ENCODE assay signal across 12 cellular contexts in genomic region chr22:22298654-22299009, GRCh38. TPM values are rescaled to one million over a fixed set of nuclear protein-coding genes. Genes with fewer than 3 reads are reported as not detected.
DNase-seq lines count a peak whose midpoint lies in the region; TF ChIP-seq lines count a peak whose summit lies in the region.
"Not testable (repeated sequence)": the region's sequence is repeated elsewhere in the genome, so short reads cannot be mapped to it uniquely, and the experiment has no call there.
"Had no signal": no experiment of that assay in that cellular context is flagged by ENCODE, and none has a peak within 500 bp of the region (broad histone marks: within the 10 kb centered on the region; RNA-seq: fewer than 3 reads in every experiment).

No MANE protein-coding gene starts in this region.

- H3K4me1 ChIP-seq in PC-9 (replicated peaks; ENCODE audit: insufficient read depth); right atrium auricular region; muscle layer of duodenum (ENCODE audit: control insufficient read depth in 1 of 2, insufficient read depth in 2 of 2, low read length in 2 of 2); skeletal muscle tissue (ENCODE audit: control insufficient read depth in 3 of 3, insufficient read depth in 3 of 3, low read length in 3 of 3): not testable (repeated sequence)

- H3K79me2 ChIP-seq in PC-9 (ENCODE audit: low read depth), result peaks cover 22% of the 10 kb centered on the region; the same call in 1 of the 2 replicates

- CTCF ChIA-PET in PC-9 (lab: Charles Lee), result not testable (repeated sequence)

- peak overlapping the region; percentile 77; the same call in 1 of the 2 replicates for H2AFZ ChIP-seq in PC-9

- not testable (repeated sequence) for H3K36me3 Mint-ChIP-seq in activated T-helper 1 cell treated with anti-CD3 and anti-CD28 coated beads, Interleukin-12 subunit alpha, Interleukin-12 subunit beta, Interleukin-2, Interleukin-4 antibody, amounts not matched to agents 30 ng/mL and 10 ng/mL and 1 ng/mL, durations not matched to agents 14 hours and 24 hours and 36 hours (ENCODE audit: low read depth)

- not testable (repeated sequence) for H3K9me3 ChIP-seq in PC-9 (ENCODE audit: insufficient read depth, low read depth); right atrium auricular region; muscle layer of duodenum (ENCODE audit: control insufficient read depth in 1 of 2, low read length in 2 of 2); skeletal muscle tissue (ENCODE audit: control insufficient read depth in 3 of 3, low read length in 3 of 3)

- peak overlapping the region; percentile 68 to 84 (median 80) for H3K9ac ChIP-seq in skeletal muscle tissue (ENCODE audit: low read depth in 1 of 3, low read length in 3 of 3)

- H3K9me3 Mint-ChIP-seq in activated T-helper 1 cell treated with anti-CD3 and anti-CD28 coated beads, Interleukin-12 subunit alpha, Interleukin-12 subunit beta, Interleukin-2, Interleukin-4 antibody, amounts not matched to agents 30 ng/mL and 10 ng/mL and 1 ng/mL, durations not matched to agents 14 hours and 24 hours and 36 hours, result not testable (repeated sequence)

- peak overlapping the region; percentile 61 for H3K4me2 ChIP-seq in PC-9

- H3K27me3 ChIP-seq in PC-9 (ENCODE audit: insufficient read depth, low read depth); right atrium auricular region; muscle layer of duodenum (ENCODE audit: low read depth, low read length); skeletal muscle tissue (ENCODE audit: control insufficient read depth in 3 of 3, insufficient read depth in 3 of 3, low read length in 3 of 3): not testable (repeated sequence)

- not testable (repeated sequence) for BruUV-seq in PC-9 (replicated peaks; lab: Mats Ljungman, UMichigan)

- H3K4me3 ChIP-seq in GM12875 (ENCODE audit: low read depth, low read length) (peak overlapping the region; percentile 71), PC-9 (peak overlapping the region; percentile 71), coronary artery (peak overlapping the region; percentile 78), right atrium auricular region (peak overlapping the region; percentile 70 to 93), muscle layer of duodenum (ENCODE audit: low read depth in 1 of 2, low read length in 2 of 2) (peak overlapping the region; percentile 33 to 60), skeletal muscle tissue (ENCODE audit: low read length in 3 of 3) (peak overlapping the region; percentile 71 to 80 (median 73))

- POLR2A ChIA-PET in PC-9 (lab: Charles Lee; ENCODE audit: unreplicated experiment), result not testable (repeated sequence)

- intact Hi-C loops in PC-9 (cut with micrococcal nuclease; ENCODE audit: unreplicated experiment); activated T-helper 1 cell treated with anti-CD3 and anti-CD28 coated beads, Interleukin-12 subunit alpha, Interleukin-12 subunit beta, Interleukin-2, Interleukin-4 antibody, amounts not matched to agents 30 ng/mL and 10 ng/mL and 1 ng/mL, durations not matched to agents 14 hours and 24 hours and 36 hours (cut with micrococcal nuclease): not testable (repeated sequence)

- H3K27ac Mint-ChIP-seq in activated T-helper 1 cell treated with anti-CD3 and anti-CD28 coated beads, Interleukin-12 subunit alpha, Interleukin-12 subunit beta, Interleukin-2, Interleukin-4 antibody, amounts not matched to agents 30 ng/mL and 10 ng/mL and 1 ng/mL, durations not matched to agents 14 hours and 24 hours and 36 hours, result not testable (repeated sequence)

- not testable (repeated sequence) for H3K9me2 ChIP-seq in PC-9 (ENCODE audit: insufficient read depth)

- DNase-seq in PC-9; activated T-helper 1 cell treated with anti-CD3 and anti-CD28 coated beads, Interleukin-12 subunit alpha, Interleukin-12 subunit beta, Interleukin-2, Interleukin-4 antibody, amounts not matched to agents 30 ng/mL and 10 ng/mL and 1 ng/mL, durations not matched to agents 14 hours and 24 hours and 36 hours (ENCODE audit: low spot score); coronary artery (ENCODE audit: low spot score); right atrium auricular region (ENCODE audit: low spot score): not testable (repeated sequence)

- H3K36me3 ChIP-seq in PC-9 (ENCODE audit: low read depth); right atrium auricular region; muscle layer of duodenum (ENCODE audit: control insufficient read depth in 1 of 2, insufficient read depth in 2 of 2, low read length in 2 of 2); skeletal muscle tissue (ENCODE audit: control insufficient read depth in 3 of 3, insufficient read depth in 3 of 3, low read length in 3 of 3): not testable (repeated sequence)

- H3K4me1 Mint-ChIP-seq in activated T-helper 1 cell treated with anti-CD3 and anti-CD28 coated beads, Interleukin-12 subunit alpha, Interleukin-12 subunit beta, Interleukin-2, Interleukin-4 antibody, amounts not matched to agents 30 ng/mL and 10 ng/mL and 1 ng/mL, durations not matched to agents 14 hours and 24 hours and 36 hours (ENCODE audit: low read depth), result peaks cover 24% of the 10 kb centered on the region

- H3F3A ChIP-seq in PC-9 (ENCODE audit: insufficient read depth, low read depth), result not testable (repeated sequence)

- H4K20me1 ChIP-seq in PC-9 (ENCODE audit: insufficient read depth), result not testable (repeated sequence)

- peak overlapping the region; percentile 88 for H3K4me3 Mint-ChIP-seq in activated T-helper 1 cell treated with anti-CD3 and anti-CD28 coated beads, Interleukin-12 subunit alpha, Interleukin-12 subunit beta, Interleukin-2, Interleukin-4 antibody, amounts not matched to agents 30 ng/mL and 10 ng/mL and 1 ng/mL, durations not matched to agents 14 hours and 24 hours and 36 hours

- TF ChIP-seq CTCF in GM12875 (IDR thresholded peaks at IDR 0.05; ENCODE audit: borderline replicate concordance, insufficient read depth, low read depth, low read length); PC-9 (conservative IDR thresholded peaks at IDR 0.05); coronary artery (IDR thresholded peaks at IDR 0.05); right atrium auricular region (IDR thresholded peaks at IDR 0.05): not testable (repeated sequence)

- H3K27me3 Mint-ChIP-seq in activated T-helper 1 cell treated with anti-CD3 and anti-CD28 coated beads, Interleukin-12 subunit alpha, Interleukin-12 subunit beta, Interleukin-2, Interleukin-4 antibody, amounts not matched to agents 30 ng/mL and 10 ng/mL and 1 ng/mL, durations not matched to agents 14 hours and 24 hours and 36 hours (ENCODE audit: insufficient read depth), result not testable (repeated sequence)

- not testable (repeated sequence) for H3K27ac ChIP-seq in PC-9; muscle layer of duodenum (ENCODE audit: low read length); skeletal muscle tissue (ENCODE audit: low read depth, low read length)
- H3K27ac ChIP-seq in coronary artery (peak overlapping the region in 1 of 2 donors; percentile 74), right atrium auricular region (peak overlapping the region in 1 of 2 donors; percentile 75)

RNA-seq across cellular contexts. Expression of gene VPREB1, which starts 54.0 kb away (rescaled TPM):
- total RNA-seq in PC-9 (2021), result not detected in 2 replicates
- not detected in 2 replicates for total RNA-seq in activated T-helper 1 cell treated with anti-CD3 and anti-CD28 coated beads, Interleukin-12 subunit alpha, Interleukin-12 subunit beta, Interleukin-2, Interleukin-4 antibody, amounts not matched to agents 30 ng/mL and 10 ng/mL and 1 ng/mL, durations not matched to agents 14 hours and 24 hours and 36 hours
- total RNA-seq in right atrium auricular region, result not detected
- total RNA-seq in skeletal muscle tissue, result not detected
- total RNA-seq: activated CD8-positive, alpha-beta memory T cell treated with anti-CD3 and anti-CD28 coated beads for 36 hours; aorta; Daoy; mucosa of gallbladder; ureter had no signal
